In the genomic region with DNA sequence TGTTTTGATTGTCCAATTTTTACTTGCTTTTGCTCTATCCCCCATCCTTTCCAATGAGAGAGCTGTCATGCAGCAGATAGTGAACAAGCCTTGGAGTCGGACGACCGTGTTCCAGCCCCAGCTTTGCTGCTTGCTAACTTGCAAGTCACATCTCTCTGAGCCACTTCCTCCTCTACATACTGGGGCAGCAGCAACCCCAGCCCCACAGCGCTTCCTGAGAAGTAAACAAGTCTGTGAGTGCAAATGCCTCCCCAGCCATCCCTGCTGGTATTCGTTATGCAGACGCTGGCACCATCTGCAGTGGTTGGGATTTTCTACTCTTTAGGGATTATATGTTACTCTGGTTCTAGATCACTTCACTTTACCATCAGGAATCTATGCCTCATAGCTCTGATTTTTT, we compare ENCODE assay signal across 9 cellular contexts. TPM values are rescaled to one million over a fixed set of nuclear protein-coding genes. Genes with fewer than 3 reads are reported as not detected.
DNase-seq lines count a peak whose midpoint lies in the region; ATAC-seq and TF ChIP-seq lines count a peak whose summit lies in the region.
"Had no signal": no experiment of that assay in that cellular context is flagged by ENCODE, and none has a peak within 500 bp of the region (broad histone marks: within the 10 kb centered on the region; RNA-seq: fewer than 3 reads in every experiment).

No MANE protein-coding gene starts in this region.

- intact Hi-C loops in activated B cell treated with CpG ODN at 0.5 μM for 24 hours (cut with micrococcal nuclease), result no loop called here
- intact Hi-C loops in colonic mucosa (cut with DNase I), result loop anchor here (10.0 kb wide), 1 partner anchor 249 kb away; a partner anchor contains a TSS
- intact Hi-C loops in gastrocnemius medialis (cut with DNase I; ENCODE audit: low total_unique reads), result loop anchor here (5.0 kb wide), 1 partner anchor 252 kb away; a partner anchor contains a TSS
- intact Hi-C loops in prostate gland (cut with DNase I), result no loop called here

- TF ChIP-seq POLR2A in gastrocnemius medialis (IDR thresholded peaks at IDR 0.05) (no peak), prostate gland (IDR thresholded peaks at IDR 0.05) (no peak), tibial nerve (IDR thresholded peaks at IDR 0.05) (no peak)

- H3K27me3 Mint-ChIP-seq in activated B cell treated with CpG ODN at 0.5 μM for 24 hours, result no peaks in the 10 kb centered on the region

- in situ Hi-C loops in gastrocnemius medialis (cut with MboI; ENCODE audit: low sequenced_read_pairs in 4 of 4), result loop anchor here in 3 of 4 donors (5.0 to 25.0 kb wide), 3 partner anchors 107 to 262 kb away; a partner anchor contains a TSS

- ATAC-seq in activated B cell treated with CpG ODN at 0.5 μM for 24 hours (ENCODE audit: low read depth), result peak; percentile 71
- ATAC-seq in gastrocnemius medialis, result no peak
- ATAC-seq in GM21528 (IDR thresholded peaks at IDR 0.05; ENCODE audit: low FRiP score, unreplicated experiment), result no peak

- TF ChIP-seq CTCF in HL-60 (IDR thresholded peaks at IDR 0.05; ENCODE audit: insufficient read depth, low read length) (no peak), activated B cell treated with CpG ODN at 0.5 μM for 24 hours (IDR thresholded peaks at IDR 0.05) (no peak), colonic mucosa (IDR thresholded peaks at IDR 0.05) (no peak), gastrocnemius medialis (IDR thresholded peaks at IDR 0.05 in 4 of 5, conservative IDR thresholded peaks at IDR 0.05 in 1 of 5) (no peak), prostate gland (IDR thresholded peaks at IDR 0.05) (no peak), tibial nerve (IDR thresholded peaks at IDR 0.05) (no peak), BE2C (IDR thresholded peaks at IDR 0.05; ENCODE audit: low read depth, low read length) (no peak)

- no peaks in the 10 kb centered on the region for H3K36me3 Mint-ChIP-seq in activated B cell treated with CpG ODN at 0.5 μM for 24 hours (ENCODE audit: low read depth)

- no peaks in the 10 kb centered on the region for H3K4me1 ChIP-seq in colonic mucosa
- H3K4me1 ChIP-seq in gastrocnemius medialis, result no peaks in the 10 kb centered on the region
- no peaks in the 10 kb centered on the region for H3K4me1 ChIP-seq in prostate gland (replicated peaks)
- H3K4me1 ChIP-seq in tibial nerve, result peaks cover 0 to 19% (median 2%) of the 10 kb centered on the region in 4 donors
- no peaks in the 10 kb centered on the region; the same call in 1 of the 2 replicates for H3K4me1 ChIP-seq in BE2C

- H3K9ac ChIP-seq in colonic mucosa (ENCODE audit: low read depth in 2 of 2, low read length in 2 of 2), result no peak overlapping the region

- H3K4me3 ChIP-seq in HL-60 (replicated peaks; ENCODE audit: insufficient read depth, low read length), result no peak overlapping the region
- H3K4me3 ChIP-seq in colonic mucosa, result no peak overlapping the region
- H3K4me3 ChIP-seq in gastrocnemius medialis, result no peak overlapping the region
- no peak overlapping the region for H3K4me3 ChIP-seq in prostate gland
- no peak overlapping the region for H3K4me3 ChIP-seq in tibial nerve
- H3K4me3 ChIP-seq in BE2C (ENCODE audit: low read depth, low read length), result no peak overlapping the region

- TF ChIP-seq EP300 in tibial nerve (IDR thresholded peaks at IDR 0.05), result no peak

- peak overlapping the region; percentile 61 for H3K4me3 Mint-ChIP-seq in activated B cell treated with CpG ODN at 0.5 μM for 24 hours

- H3K9me3 ChIP-seq in colonic mucosa, result no peaks in the 10 kb centered on the region
- H3K9me3 ChIP-seq in gastrocnemius medialis, result no peaks in the 10 kb centered on the region
- H3K9me3 ChIP-seq in prostate gland, result no peaks in the 10 kb centered on the region
- no peaks in the 10 kb centered on the region for H3K9me3 ChIP-seq in tibial nerve
- no peaks in the 10 kb centered on the region for H3K9me3 ChIP-seq in BE2C

- POLR2A ChIA-PET in activated B cell treated with CpG ODN at 0.5 μM for 24 hours (lab: Charles Lee), result interaction anchor here (0.6 to 0.9 kb wide), 3 partner anchors 9 to 301 kb away, joined by 3 to 7 read pairs (median 3); no protein-coding TSS in a partner anchor

- CTCF ChIA-PET in activated B cell treated with CpG ODN at 0.5 μM for 24 hours (lab: Charles Lee), result interaction anchor here (0.8 to 9.2 kb wide), 7 partner anchors 10 to 346 kb away, joined by 3 to 177 read pairs (median 3); no protein-coding TSS in a partner anchor

- WGBS in prostate gland, result 79% methylated on average over 6 of the region's 6 CpGs
- WGBS in tibial nerve, 2 donors, result 67% methylated on average over 6 of the region's 6 CpGs

- DNase-seq in HL-60 (ENCODE audit: low read depth in 1 of 2, low spot score in 1 of 2) (peak; percentile 25 to 87), activated B cell treated with CpG ODN at 0.5 μM for 24 hours (no peak), colonic mucosa (peak; percentile 50), gastrocnemius medialis (peak; percentile 30 to 49), prostate gland (ENCODE audit: low spot score) (no peak), tibial nerve (ENCODE audit: low spot score in 2 of 2) (no peak), BE2C (no peak)

- no peaks in the 10 kb centered on the region for H3K27me3 ChIP-seq in HL-60 (ENCODE audit: insufficient read depth, poor library complexity, severe bottlenecking)
- H3K27me3 ChIP-seq in colonic mucosa, result no peaks in the 10 kb centered on the region
- H3K27me3 ChIP-seq in gastrocnemius medialis, result no peaks in the 10 kb centered on the region
- no peaks in the 10 kb centered on the region for H3K27me3 ChIP-seq in prostate gland (replicated peaks; ENCODE audit: insufficient read depth)
- H3K27me3 ChIP-seq in tibial nerve, result no peaks in the 10 kb centered on the region
- H3K27me3 ChIP-seq in BE2C, result no peaks in the 10 kb centered on the region

- H3K36me3 ChIP-seq in colonic mucosa (peaks cover 18% of the 10 kb centered on the region), gastrocnemius medialis (peaks cover 0 to 18% of the 10 kb centered on the region in 2 donors), prostate gland (peaks cover 4 to 11% of the 10 kb centered on the region in 2 donors), tibial nerve (peaks cover 0 to 54% (median 0%) of the 10 kb centered on the region in 3 donors), BE2C (peaks cover 59% of the 10 kb centered on the region)

- H3K27ac Mint-ChIP-seq in activated B cell treated with CpG ODN at 0.5 μM for 24 hours, result peak overlapping the region; percentile 83

- no peaks in the 10 kb centered on the region for H3K9me3 Mint-ChIP-seq in activated B cell treated with CpG ODN at 0.5 μM for 24 hours

- peaks cover 22% of the 10 kb centered on the region for H3K4me1 Mint-ChIP-seq in activated B cell treated with CpG ODN at 0.5 μM for 24 hours

- H3K27ac ChIP-seq in HL-60 (replicated peaks), result peak overlapping the region; percentile 20; the same call in 1 of the 2 replicates
- H3K27ac ChIP-seq in colonic mucosa, result peak overlapping the region; percentile 14
- no peak overlapping the region for H3K27ac ChIP-seq in gastrocnemius medialis
- no peak overlapping the region for H3K27ac ChIP-seq in prostate gland
- peak overlapping the region in 1 of 4 donors; percentile 67 for H3K27ac ChIP-seq in tibial nerve

RNA-seq across cellular contexts. Expression of a gene that starts 35.0 kb away (rescaled TPM):
- total RNA-seq in activated B cell treated with CpG ODN at 0.5 μM for 24 hours (not detected in 2 replicates), colonic mucosa (under 1 TPM; 0.11 to 0.15 TPM), gastrocnemius medialis (not detected), prostate gland (1 to 10 TPM in 1 of 2 donors, under 1 TPM in 1; 0.68 to 8.3 TPM), tibial nerve (1 to 10 TPM in 3 of 4 donors, not detected in 1; 1.0 to 1.5 (median 1.1) TPM)
- 47.4 TPM for polyA plus RNA-seq in BE2C (2012; ENCODE audit: insufficient read depth, insufficient read length, low read depth)
- total RNA-seq: bronchial epithelial cell had no signal

Comparison
In these comparisons a context has a peak if more than half of its experiments do, and no peak if none do; other contexts are left out.
1. DNase-seq: peak in HL-60 (2 of 2), colonic mucosa (single experiment) and gastrocnemius medialis (2 of 2); none in activated B cell treated with CpG ODN at 0.5 μM for 24 hours (single experiment), prostate gland (single experiment), tibial nerve (0 of 2) and BE2C (single experiment).
2. H3K27ac ChIP-seq: peak in HL-60 (single experiment) and colonic mucosa (single experiment); none in gastrocnemius medialis (0 of 4) and prostate gland (0 of 2).
3. intact Hi-C loops: an anchor here in colonic mucosa (10.0 kb wide) and gastrocnemius medialis (5.0 kb wide); none called in activated B cell treated with CpG ODN at 0.5 μM for 24 hours and prostate gland.